Comparison of ENCODE assay signal across 8 cellular contexts in genomic region chr6:43668151-43669028, GRCh38. TPM values are rescaled to one million over a fixed set of nuclear protein-coding genes. Genes with fewer than 3 reads are reported as not detected.
A peak's percentile ranks its signal among the peaks of the same experiment; 100 is the strongest.
DNase-seq lines count a peak whose midpoint lies in the region; ATAC-seq and TF ChIP-seq lines count a peak whose summit lies in the region.

No MANE protein-coding gene starts in this region.

- DNase-seq in BJ (ENCODE audit: low read depth) = no peak
- peak; percentile 21 for DNase-seq in NCI-H1092 (lab: John Stamatoyannopoulos, UW)
- DNase-seq in SW480 (ENCODE audit: low spot score) = peak; percentile 67
- peak; percentile 55 to 66 (median 60) for DNase-seq in body of pancreas
- peak; percentile 80 for DNase-seq in iPS-NIHi7 (ENCODE audit: extremely low spot score)
- peak; percentile 83 for DNase-seq in spleen
- DNase-seq in NCI-H446 (lab: John Stamatoyannopoulos, UW) = no peak

- peaks cover 16% of the 10 kb centered on the region for H3K36me3 ChIP-seq in BJ (ENCODE audit: control insufficient read depth, insufficient read depth, low read length)
- H3K36me3 ChIP-seq in body of pancreas (replicated peaks in 1 of 2; ENCODE audit: insufficient read depth in 1 of 2, low read depth in 2 of 2) = peaks cover 0 to 6% of the 10 kb centered on the region in 2 donors
- H3K36me3 ChIP-seq in spleen = peaks cover 0 to 45% (median 30%) of the 10 kb centered on the region in 6 donors

- CTCF ChIA-PET in BJ (lab: Yijun Ruan, JAX) = interaction anchor here (0.8 to 8.8 kb wide), 26 partner anchors 12 to 417 kb away, joined by 3 to 120 read pairs (median 7); partner anchors contain the start of genes MRPS18A, RSPH9 and VEGFA

- WGBS in body of pancreas, 2 donors = 2 to 19% methylated on average over 15 to 17 of the region's 17 CpGs
- 21 to 38% (median 23%) methylated on average over 16 to 17 of the region's 17 CpGs for WGBS in spleen, 5 donors

- intact Hi-C loops in body of pancreas (cut with DNase I) (loop anchor here (5.0 to 10.0 kb wide), 2 partner anchors 96 to 414 kb away; no protein-coding TSS in a partner anchor), spleen (cut with DNase I; ENCODE audit: low total_unique reads) (loop anchor here (5.0 to 10.0 kb wide), 2 partner anchors 86 to 409 kb away; no protein-coding TSS in a partner anchor)

- H3K9me3 ChIP-seq in body of pancreas (no peaks in the 10 kb centered on the region), spleen (no peaks in the 10 kb centered on the region)

- ATAC-seq in GM21367 (IDR thresholded peaks at IDR 0.05; ENCODE audit: unreplicated experiment) (peak; percentile 47), body of pancreas (peak; percentile 63)

- H3K4me3 ChIP-seq in BJ (ENCODE audit: low read depth, low read length) (no peak overlapping the region), body of pancreas (no peak overlapping the region), spleen (no peak overlapping the region)

- H3K27me3 ChIP-seq in BJ (ENCODE audit: control insufficient read depth, insufficient read depth, low read length) (no peaks in the 10 kb centered on the region), body of pancreas (no peaks in the 10 kb centered on the region), spleen (replicated peaks in 1 of 7) (peaks cover 0 to 5% (median 0%) of the 10 kb centered on the region in 7 donors)

- TF ChIP-seq CTCF in BJ (IDR thresholded peaks at IDR 0.05; ENCODE audit: insufficient read depth, low read depth, low read length) (peak; percentile 72), body of pancreas (IDR thresholded peaks at IDR 0.05) (peak in 6 of 7 experiments; percentile 26 to 57 (median 46)), spleen (IDR thresholded peaks at IDR 0.05 in 8 of 11, conservative IDR thresholded peaks at IDR 0.05 in 3 of 11) (peak in 10 of 11 experiments; percentile 20 to 72 (median 58))

- H3K27ac ChIP-seq in body of pancreas (peak overlapping the region in 1 of 4 donors; percentile 22), spleen (peak overlapping the region; percentile 14 to 72 (median 62))

- TF ChIP-seq POLR2A in body of pancreas (IDR thresholded peaks at IDR 0.05) (peak in 1 of 3 donors; percentile 23), spleen (IDR thresholded peaks at IDR 0.05) (no peak)

- H3K4me1 ChIP-seq in body of pancreas = peaks cover 41% of the 10 kb centered on the region
- H3K4me1 ChIP-seq in spleen = peaks cover 11 to 64% (median 28%) of the 10 kb centered on the region in 6 donors

- POLR2A ChIA-PET in BJ (lab: Charles Lee) = no interaction called here

RNA-seq across cellular contexts. Expression of gene MRPS18A, which starts 19.2 kb away (rescaled TPM):
- polyA plus RNA-seq in BJ (2011; rRNA removed) (57.4 and 75.0 TPM in 2 replicates), spleen (10 to 100 TPM; 28.0 to 48.6 (median 34.3) TPM)
- 39.8 and 61.7 TPM in 2 replicates for polyA minus RNA-seq in BJ (2011; rRNA and poly(A)+ RNA removed)
- total RNA-seq in body of pancreas (10 to 100 TPM; 16.9 to 36.3 TPM), spleen (10 to 100 TPM; 29.8 to 37.6 (median 30.9) TPM)

RNA-seq across cellular contexts. Expression of gene RSPH9, which starts 23.6 kb away (rescaled TPM):
- polyA plus RNA-seq in BJ (2011; rRNA removed) = 0.65 and 0.77 TPM in 2 replicates
- polyA minus RNA-seq in BJ (2011; rRNA and poly(A)+ RNA removed) = 0.24 and 0.31 TPM in 2 replicates
- total RNA-seq in body of pancreas = not detected
- total RNA-seq in spleen = under 1 TPM in 4 of 7 donors, not detected in 3; 0.18 to 0.63 (median 0.26) TPM
- under 1 TPM; 0.17 to 0.35 (median 0.20) TPM for polyA plus RNA-seq in spleen

RNA-seq across cellular contexts. Expression of gene MAD2L1BP, which starts 32.8 kb away (rescaled TPM):
- 37.7 and 39.3 TPM in 2 replicates for polyA plus RNA-seq in BJ (2011; rRNA removed)
- 26.7 and 41.1 TPM in 2 replicates for polyA minus RNA-seq in BJ (2011; rRNA and poly(A)+ RNA removed)
- total RNA-seq in body of pancreas = 10 to 100 TPM; 14.8 to 17.4 TPM
- 10 to 100 TPM; 18.9 to 33.4 (median 22.2) TPM for total RNA-seq in spleen
- polyA plus RNA-seq in spleen = 10 to 100 TPM; 19.0 to 23.2 (median 19.8) TPM

RNA-seq across cellular contexts. Expression of gene GTPBP2, which starts 39.3 kb away (rescaled TPM):
- 107 and 148 TPM in 2 replicates for polyA plus RNA-seq in BJ (2011; rRNA removed)
- polyA minus RNA-seq in BJ (2011; rRNA and poly(A)+ RNA removed) = 79.8 and 111 TPM in 2 replicates
- total RNA-seq in body of pancreas = 10 to 100 TPM; 32.9 to 55.0 TPM
- 100 to 1,000 TPM in 1 of 7 donors, 10 to 100 TPM in 6; 56.8 to 100 (median 72.0) TPM for total RNA-seq in spleen
- polyA plus RNA-seq in spleen = 10 to 100 TPM; 29.6 to 52.3 (median 43.9) TPM

Comparison
In these comparisons a context has a peak if more than half of its experiments do, and no peak if none do; other contexts are left out.
1. DNase-seq: peak in NCI-H1092 (single experiment), SW480 (single experiment), body of pancreas (4 of 4), iPS-NIHi7 (single experiment) and spleen (single experiment); none in BJ (single experiment) and NCI-H446 (0 of 2).
2. Peak in every context shown above with its lines, with median percentiles within 50 percentile points of each other: CTCF ChIP-seq.